Comparison of ENCODE assay signal across 8 cellular contexts in the genomic region with DNA sequence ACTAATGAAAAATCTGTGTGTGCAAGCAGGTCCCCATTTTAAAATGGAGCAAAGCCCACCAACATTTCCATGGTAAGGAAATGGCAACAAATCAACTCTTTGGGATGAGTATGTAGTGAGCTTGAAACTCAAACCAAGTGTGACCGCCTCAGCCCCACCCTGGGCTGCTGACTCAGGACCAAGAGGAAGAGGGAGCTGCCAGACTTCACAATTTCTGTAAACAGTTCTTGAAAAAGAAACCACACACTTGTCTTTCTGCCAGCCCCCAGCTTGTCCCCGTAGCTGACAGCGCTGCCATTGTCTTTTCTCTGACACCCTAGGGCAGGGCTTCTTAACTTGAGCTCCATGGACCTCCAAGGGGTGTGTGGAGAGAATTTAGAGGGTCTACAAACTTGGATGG. TPM values are rescaled to one million over a fixed set of nuclear protein-coding genes. Genes with fewer than 3 reads are reported as not detected.
DNase-seq lines count a peak whose midpoint lies in the region; ATAC-seq and TF ChIP-seq lines count a peak whose summit lies in the region.

No MANE protein-coding gene starts in this region.

- WGBS in mesodermal cell (ENCODE audit: insufficient coverage in 2 of 2), 2 experiments, result no CpG with 5 or more reads among the region's 3 CpGs

- H3K27ac ChIP-seq in Peyer's patch, result peak overlapping the region in 2 of 4 donors; percentile 56 to 64
- H3K27ac ChIP-seq in mesodermal cell (ENCODE audit: low read depth, low read length, severe bottlenecking), result peak overlapping the region; percentile 43

- no peaks in the 10 kb centered on the region for H3K36me3 Mint-ChIP-seq in activated T-helper 2 cell treated with anti-CD3 and anti-CD28 coated beads, Interferon-gamma antibody, Interleukin-2, Interleukin-4, amounts not matched to agents 10 μg/mL and 5 μg/mL and 100 μg/mL, durations not matched to agents 14 hours and 24 hours and 36 hours (ENCODE audit: low read depth)

- H3K27ac Mint-ChIP-seq in activated T-helper 2 cell treated with anti-CD3 and anti-CD28 coated beads, Interferon-gamma antibody, Interleukin-2, Interleukin-4, amounts not matched to agents 10 μg/mL and 5 μg/mL and 100 μg/mL, durations not matched to agents 14 hours and 24 hours and 36 hours, result no peak overlapping the region

- H3K4me1 Mint-ChIP-seq in activated T-helper 2 cell treated with anti-CD3 and anti-CD28 coated beads, Interferon-gamma antibody, Interleukin-2, Interleukin-4, amounts not matched to agents 10 μg/mL and 5 μg/mL and 100 μg/mL, durations not matched to agents 14 hours and 24 hours and 36 hours (ENCODE audit: low read depth), result peaks cover 19% of the 10 kb centered on the region

- H3K27me3 ChIP-seq in Peyer's patch, result no peaks in the 10 kb centered on the region

- peaks cover 0 to 9% (median 0%) of the 10 kb centered on the region in 4 donors for H3K4me1 ChIP-seq in Peyer's patch
- peaks cover 43% of the 10 kb centered on the region for H3K4me1 ChIP-seq in mesodermal cell (ENCODE audit: control insufficient read depth, insufficient read depth, low read length, poor library complexity, severe bottlenecking)

- H3K4me3 ChIP-seq in AG10803 (ENCODE audit: low read length) (no peak overlapping the region), Peyer's patch (no peak overlapping the region), mesodermal cell (ENCODE audit: extremely low read depth, insufficient read depth, low read length, poor library complexity, severe bottlenecking) (no peak overlapping the region)

- H3K9me3 Mint-ChIP-seq in activated T-helper 2 cell treated with anti-CD3 and anti-CD28 coated beads, Interferon-gamma antibody, Interleukin-2, Interleukin-4, amounts not matched to agents 10 μg/mL and 5 μg/mL and 100 μg/mL, durations not matched to agents 14 hours and 24 hours and 36 hours, result no peaks in the 10 kb centered on the region

- H3K36me3 ChIP-seq in Peyer's patch, result no peaks in the 10 kb centered on the region
- H3K36me3 ChIP-seq in mesodermal cell (ENCODE audit: control insufficient read depth, insufficient read depth, low read length), result no peaks in the 10 kb centered on the region

- H3K4me3 Mint-ChIP-seq in activated T-helper 2 cell treated with anti-CD3 and anti-CD28 coated beads, Interferon-gamma antibody, Interleukin-2, Interleukin-4, amounts not matched to agents 10 μg/mL and 5 μg/mL and 100 μg/mL, durations not matched to agents 14 hours and 24 hours and 36 hours (ENCODE audit: low read depth), result no peak overlapping the region

- peaks cover 26% of the 10 kb centered on the region for H3K27me3 Mint-ChIP-seq in activated T-helper 2 cell treated with anti-CD3 and anti-CD28 coated beads, Interferon-gamma antibody, Interleukin-2, Interleukin-4, amounts not matched to agents 10 μg/mL and 5 μg/mL and 100 μg/mL, durations not matched to agents 14 hours and 24 hours and 36 hours (ENCODE audit: low read depth)

- no peaks in the 10 kb centered on the region for H3K9me3 ChIP-seq in Peyer's patch
- no peaks in the 10 kb centered on the region for H3K9me3 ChIP-seq in mesodermal cell (ENCODE audit: control insufficient read depth, low read length)

- intact Hi-C loops in activated T-helper 2 cell treated with anti-CD3 and anti-CD28 coated beads, Interferon-gamma antibody, Interleukin-2, Interleukin-4, amounts not matched to agents 10 μg/mL and 5 μg/mL and 100 μg/mL, durations not matched to agents 14 hours and 24 hours and 36 hours (cut with micrococcal nuclease), result loop anchor here (1.0 to 2.0 kb wide), 2 partner anchors 21 to 103 kb away; no protein-coding TSS in a partner anchor

- no peak for TF ChIP-seq POLR2A in Peyer's patch (IDR thresholded peaks at IDR 0.05)

- peak; percentile 69 for ATAC-seq in GM19395 (IDR thresholded peaks at IDR 0.05; ENCODE audit: unreplicated experiment)

- TF ChIP-seq CTCF in AG10803 (conservative IDR thresholded peaks at IDR 0.05; ENCODE audit: low read length) (no peak), Peyer's patch (IDR thresholded peaks at IDR 0.05) (no peak)

- DNase-seq in AG10803 (ENCODE audit: low read depth) (peak; percentile 80), Peyer's patch (peak in 2 of 3 donors; percentile 34 to 70), cerebellum (ENCODE audit: low spot score) (peak; percentile 56), NCI-H510A (lab: John Stamatoyannopoulos, UW) (no peak), NCI-H1048 (lab: John Stamatoyannopoulos, UW) (no peak)
- DNase-seq in activated T-helper 2 cell treated with anti-CD3 and anti-CD28 coated beads, Interferon-gamma antibody, Interleukin-2, Interleukin-4, amounts not matched to agents 10 μg/mL and 5 μg/mL and 100 μg/mL, durations not matched to agents 14 hours and 24 hours and 36 hours (ENCODE audit: low spot score), result no peak

RNA-seq across cellular contexts. Expression of a gene that starts 10.3 kb away (rescaled TPM):
- 1 to 10 TPM in 3 of 4 donors, under 1 TPM in 1; 0.18 to 1.7 (median 1.4) TPM for total RNA-seq in Peyer's patch
- total RNA-seq in cerebellum, result 5.2 TPM
- 12.0 TPM for polyA plus RNA-seq in mesodermal cell (2013, experiment 1 of 2)
- 10.1 TPM for polyA plus RNA-seq in mesodermal cell (2013, experiment 2 of 2)
- total RNA-seq in activated T-helper 2 cell treated with anti-CD3 and anti-CD28 coated beads, Interferon-gamma antibody, Interleukin-2, Interleukin-4, amounts not matched to agents 10 μg/mL and 5 μg/mL and 100 μg/mL, durations not matched to agents 14 hours and 24 hours and 36 hours, result 0.23 and 0.25 TPM in 2 replicates

Comparison
In these comparisons a context has a peak if more than half of its experiments do, and no peak if none do; other contexts are left out.
1. DNase-seq: peak in AG10803 (single experiment), Peyer's patch (2 of 3) and cerebellum (single experiment); none in NCI-H510A (single experiment), activated T-helper 2 cell treated with anti-CD3 and anti-CD28 coated beads, Interferon-gamma antibody, Interleukin-2, Interleukin-4, amounts not matched to agents 10 μg/mL and 5 μg/mL and 100 μg/mL, durations not matched to agents 14 hours and 24 hours and 36 hours (single experiment) and NCI-H1048 (single experiment).